ENCODE assay signal across 8 cellular contexts in genomic region chr17:57874434-57875108, GRCh38. TPM values are rescaled to one million over a fixed set of nuclear protein-coding genes. Genes with fewer than 3 reads are reported as not detected.
DNase-seq lines count a peak whose midpoint lies in the region; ATAC-seq, FAIRE-seq and TF ChIP-seq lines count a peak whose summit lies in the region.

No MANE protein-coding gene starts in this region.

- peak overlapping the region; percentile 56 for H3K4me2 ChIP-seq in neural progenitor cell

- H2AFZ ChIP-seq in neural progenitor cell (replicated peaks), result no peak overlapping the region

- FAIRE-seq in frontal cortex (lab: Jason Lieb, UNC), result no peak
- peak; percentile 97 for FAIRE-seq in urothelium cell line (lab: Jason Lieb, UNC)

- H3K79me2 ChIP-seq in neural progenitor cell (ENCODE audit: low read depth), result no peaks in the 10 kb centered on the region

- H3K36me3 Mint-ChIP-seq in neural progenitor cell, result peaks cover 39% of the 10 kb centered on the region

- H4K20me1 ChIP-seq in neural progenitor cell (ENCODE audit: low read depth), result no peaks in the 10 kb centered on the region

- H3K4me1 ChIP-seq in neural progenitor cell, result peaks cover 26% of the 10 kb centered on the region

- peak overlapping the region; percentile 91 for H3K27ac Mint-ChIP-seq in neural progenitor cell

- H3K4me3 ChIP-seq in AG09309 (ENCODE audit: control insufficient read depth, low read depth, low read length) (0 out of 2 replicates have a peak overlapping the region, but pooled peaks have one; percentile 4), neural progenitor cell (no peak overlapping the region)

- H3K27me3 Mint-ChIP-seq in neural progenitor cell (ENCODE audit: insufficient read depth, low read depth), result peaks cover 12% of the 10 kb centered on the region

- no peaks in the 10 kb centered on the region for H3K9me3 Mint-ChIP-seq in neural progenitor cell

- H3K36me3 ChIP-seq in neural progenitor cell, result no peaks in the 10 kb centered on the region

- peaks cover 31% of the 10 kb centered on the region for H3F3A ChIP-seq in neural progenitor cell (ENCODE audit: low read depth)

- H3K9me3 ChIP-seq in neural progenitor cell (ENCODE audit: low read depth), result no peaks in the 10 kb centered on the region

- no peak for ATAC-seq in GM19035 (IDR thresholded peaks at IDR 0.05; ENCODE audit: unreplicated experiment)

- DNase-seq in AG09309 (ENCODE audit: low read depth) (peak; percentile 75), M059J (ENCODE audit: low read depth) (peak; percentile 98), frontal cortex (ENCODE audit: low spot score in 2 of 2) (peak; percentile 74 to 92), neural progenitor cell (ENCODE audit: low spot score) (peak; percentile 88), urothelium cell line (ENCODE audit: low spot score) (peak; percentile 98), NCI-H1105 (lab: John Stamatoyannopoulos, UW) (no peak)
- peak; percentile 45 for DNase-seq in activated naive CD4-positive, alpha-beta T cell treated with anti-CD3 and anti-CD28 coated beads, Interleukin-2, amount 50 U/mL, for 16 hours

- no peak overlapping the region for H3K27ac ChIP-seq in neural progenitor cell

- peak overlapping the region; percentile 73 for H3K4me3 Mint-ChIP-seq in neural progenitor cell

- peaks cover 30% of the 10 kb centered on the region for H3K27me3 ChIP-seq in neural progenitor cell

- no peak for TF ChIP-seq CTCF in AG09309 (IDR thresholded peaks at IDR 0.05; ENCODE audit: control insufficient read depth, insufficient read depth, low read depth, low read length, missing control alignments)
- TF ChIP-seq CTCF in neural progenitor cell (IDR thresholded peaks at IDR 0.05), result no peak

- H3K4me1 Mint-ChIP-seq in neural progenitor cell, result peaks cover 79% of the 10 kb centered on the region

- H3K9ac ChIP-seq in neural progenitor cell, result no peak overlapping the region

RNA-seq across cellular contexts. Expression of gene MRPS23, which starts 24.7 kb away (rescaled TPM):
- total RNA-seq in M059J (2014; rRNA removed; shearing (Covaris generic)), result 25.8 and 31.8 TPM in 2 replicates
- total RNA-seq in frontal cortex (30.2 TPM), neural progenitor cell (ENCODE audit: low replicate concordance) (16.4 and 33.3 TPM in 2 replicates)
